Comparison of ENCODE assay signal across 8 cellular contexts in the genomic region with DNA sequence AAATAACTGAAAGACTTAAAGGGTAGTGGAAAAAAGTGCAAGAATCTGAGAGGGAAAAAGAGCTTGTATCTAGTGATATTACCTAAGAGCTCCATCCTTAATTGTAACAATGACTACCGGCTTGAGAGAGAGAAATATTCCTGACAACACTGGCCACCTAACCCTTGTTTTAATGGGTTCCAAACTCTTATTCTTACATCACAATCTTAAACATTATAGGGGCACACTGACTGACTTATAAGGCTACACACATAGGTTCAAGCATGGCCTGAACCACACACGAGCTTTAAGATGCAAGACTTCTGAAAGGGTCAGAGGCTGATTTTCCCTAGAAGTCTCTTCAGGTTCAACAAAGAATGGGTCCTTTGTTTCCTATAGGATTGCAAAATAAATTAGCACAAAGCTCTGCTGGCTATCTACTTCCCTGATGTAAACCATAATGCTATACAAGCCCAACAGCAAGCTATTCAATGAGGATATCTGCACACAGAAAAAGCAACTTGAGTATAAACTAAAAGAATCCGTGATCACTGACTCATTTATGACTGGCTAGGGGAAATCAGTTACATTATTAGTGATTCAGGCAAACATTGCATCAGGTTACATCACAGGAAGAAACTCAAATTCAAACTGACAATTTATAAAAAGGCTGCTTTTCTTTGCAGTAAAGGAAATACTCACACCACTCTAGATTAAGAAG. TPM values are rescaled to one million over a fixed set of nuclear protein-coding genes. Genes with fewer than 3 reads are reported as not detected.
DNase-seq lines count a peak whose midpoint lies in the region; ATAC-seq and TF ChIP-seq lines count a peak whose summit lies in the region.

No MANE protein-coding gene starts in this region.

- intact Hi-C loops in activated CD4-positive, alpha-beta T cell treated with anti-CD3 and anti-CD28 coated beads for 36 hours (cut with DNase I, micrococcal nuclease): loop anchor here (1.0 to 5.0 kb wide), 7 partner anchors 8 to 560 kb away; partner anchors contain the start of gene BTG1 (in 1 of the 2)
- intact Hi-C loops in PC-3 (cut with micrococcal nuclease): loop anchor here (1.0 to 5.0 kb wide), 4 partner anchors 40 to 326 kb away; no protein-coding TSS in a partner anchor

- no peak for TF ChIP-seq CTCF in PC-3 (conservative IDR thresholded peaks at IDR 0.05; ENCODE audit: low read depth, low read length)
- no peak for TF ChIP-seq CTCF in endothelial cell (IDR thresholded peaks at IDR 0.05; ENCODE audit: unreplicated experiment)
- no peak for TF ChIP-seq CTCF in osteoblast (IDR thresholded peaks at IDR 0.05; ENCODE audit: extremely low read depth, low read depth, low read length)

- H3K4me1 ChIP-seq in PC-3 (ENCODE audit: insufficient read depth, low read length) (peaks cover 69% of the 10 kb centered on the region), osteoblast (ENCODE audit: insufficient read depth, low read length) (peaks cover 87% of the 10 kb centered on the region)

- H3K4me1 Mint-ChIP-seq in activated CD4-positive, alpha-beta T cell treated with anti-CD3 and anti-CD28 coated beads for 36 hours: peaks cover 68% of the 10 kb centered on the region
- H3K4me1 Mint-ChIP-seq in endothelial cell (ENCODE audit: unreplicated experiment): peaks cover 48% of the 10 kb centered on the region

- no peaks in the 10 kb centered on the region for H3K9me2 ChIP-seq in PC-3 (replicated peaks; ENCODE audit: low read length)

- H3F3A ChIP-seq in PC-3 (ENCODE audit: low read length, unreplicated experiment): peaks cover 8% of the 10 kb centered on the region

- peak overlapping the region; percentile 99 for H3K4me3 Mint-ChIP-seq in activated CD4-positive, alpha-beta T cell treated with anti-CD3 and anti-CD28 coated beads for 36 hours
- H3K4me3 Mint-ChIP-seq in endothelial cell (ENCODE audit: unreplicated experiment): no peak overlapping the region

- H3K27me3 Mint-ChIP-seq in activated CD4-positive, alpha-beta T cell treated with anti-CD3 and anti-CD28 coated beads for 36 hours: no peaks in the 10 kb centered on the region
- peaks cover 5% of the 10 kb centered on the region for H3K27me3 Mint-ChIP-seq in endothelial cell (ENCODE audit: unreplicated experiment)

- peaks cover 99% of the 10 kb centered on the region for H3K79me2 ChIP-seq in PC-3 (ENCODE audit: low read length)
- H3K79me2 ChIP-seq in osteoblast (ENCODE audit: insufficient read depth, low read length): peaks cover 83% of the 10 kb centered on the region

- H3K36me3 ChIP-seq in PC-3 (ENCODE audit: low read depth, low read length) (peaks cover 23% of the 10 kb centered on the region), osteoblast (ENCODE audit: insufficient read depth, low read length) (peaks cover 1% of the 10 kb centered on the region)

- H3K9me3 ChIP-seq in PC-3 (ENCODE audit: low read length): no peaks in the 10 kb centered on the region
- H3K9me3 ChIP-seq in osteoblast (ENCODE audit: low read depth, low read length): no peaks in the 10 kb centered on the region

- H4K20me1 ChIP-seq in PC-3 (ENCODE audit: low read length) (peaks cover 83% of the 10 kb centered on the region), osteoblast (ENCODE audit: insufficient read depth, low read length) (peaks cover 3% of the 10 kb centered on the region)

- H3K27me3 ChIP-seq in PC-3 (ENCODE audit: low read length) (no peaks in the 10 kb centered on the region), osteoblast (ENCODE audit: insufficient read depth, low read length) (no peaks in the 10 kb centered on the region)

- BruUV-seq in PC-3 (replicated peaks; lab: Mats Ljungman, UMichigan): TSS peak; percentile 11

- peak; percentile 47 for ATAC-seq in activated CD4-positive, alpha-beta T cell treated with anti-CD3 and anti-CD28 coated beads for 36 hours
- ATAC-seq in PC-3 (peak; percentile 60), HG02571 (IDR thresholded peaks at IDR 0.05; ENCODE audit: unreplicated experiment) (no peak)

- POLR2A ChIA-PET in activated CD4-positive, alpha-beta T cell treated with anti-CD3 and anti-CD28 coated beads for 36 hours (lab: Charles Lee): interaction anchor here (0.5 to 5.4 kb wide), 8 partner anchors 8 to 325 kb away, joined by 3 to 59 read pairs (median 3); partner anchors contain the start of gene BTG1
- POLR2A ChIA-PET in PC-3 (lab: Charles Lee; ENCODE audit: unreplicated experiment): interaction anchor here (0.6 to 1.4 kb wide), 3 partner anchors 9 to 1274 kb away, joined by 3 to 8 read pairs (median 4); partner anchors contain the start of gene BTG1

- CTCF ChIA-PET in activated CD4-positive, alpha-beta T cell treated with anti-CD3 and anti-CD28 coated beads for 36 hours (lab: Charles Lee): interaction anchor here (1.0 to 1.8 kb wide), 8 partner anchors 9 to 755 kb away, joined by 3 to 7 read pairs (median 5); partner anchors contain the start of gene BTG1
- CTCF ChIA-PET in PC-3 (lab: Charles Lee): interaction anchor here (0.5 to 0.6 kb wide), 2 partner anchors 15 to 320 kb away, joined by 3 to 4 read pairs; no protein-coding TSS in a partner anchor

- H3K4me2 ChIP-seq in PC-3 (ENCODE audit: low read length) (peak overlapping the region; percentile 84), osteoblast (ENCODE audit: insufficient read depth, low read length) (peak overlapping the region; percentile 83)

- H3K9me3 Mint-ChIP-seq in activated CD4-positive, alpha-beta T cell treated with anti-CD3 and anti-CD28 coated beads for 36 hours (ENCODE audit: low read depth): no peaks in the 10 kb centered on the region
- H3K9me3 Mint-ChIP-seq in endothelial cell (ENCODE audit: unreplicated experiment): no peaks in the 10 kb centered on the region

- no peak for DNase-seq in activated CD4-positive, alpha-beta T cell treated with anti-CD3 and anti-CD28 coated beads for 36 hours
- no peak for DNase-seq in activated CD4-positive, alpha-beta T cell treated with anti-CD3 and anti-CD28 coated beads, Interleukin-2, amount 50 U/mL, for 1 hour
- peak; percentile 91 for DNase-seq in PC-3
- no peak for DNase-seq in endothelial cell (ENCODE audit: low spot score)
- DNase-seq in osteoblast (ENCODE audit: insufficient read length, low spot score, missing footprints): peak; percentile 26
- no peak for DNase-seq in activated gamma-delta T cell treated with Interleukin-2 at 50 U/mL for 16 hours
- DNase-seq in GM19240 (ENCODE audit: insufficient read length, low spot score): no peak

- peaks cover 63% of the 10 kb centered on the region for H3K36me3 Mint-ChIP-seq in activated CD4-positive, alpha-beta T cell treated with anti-CD3 and anti-CD28 coated beads for 36 hours (ENCODE audit: low read depth)
- peaks cover 12% of the 10 kb centered on the region for H3K36me3 Mint-ChIP-seq in endothelial cell (ENCODE audit: low read depth, unreplicated experiment)

- peak overlapping the region; percentile 91 for H3K27ac ChIP-seq in PC-3 (ENCODE audit: low read length)
- peak overlapping the region; percentile 73 for H3K27ac ChIP-seq in osteoblast (ENCODE audit: low read depth, low read length)

- H3K27ac Mint-ChIP-seq in activated CD4-positive, alpha-beta T cell treated with anti-CD3 and anti-CD28 coated beads for 36 hours: peak overlapping the region; percentile 94
- peak overlapping the region; percentile 1 for H3K27ac Mint-ChIP-seq in endothelial cell (ENCODE audit: unreplicated experiment)

- H2AFZ ChIP-seq in PC-3 (ENCODE audit: low read length) (no peak overlapping the region), osteoblast (ENCODE audit: low read length) (no peak overlapping the region)

- peak overlapping the region; percentile 42 for H3K9ac ChIP-seq in PC-3 (ENCODE audit: low read length)

- H3K4me3 ChIP-seq in PC-3 (ENCODE audit: low read length): peak overlapping the region; percentile 87
- H3K4me3 ChIP-seq in osteoblast (ENCODE audit: insufficient read depth, low read length): no peak overlapping the region

RNA-seq across cellular contexts. Expression of gene BTG1, which starts 8.6 kb away (rescaled TPM):
- 100 to 1,000 TPM in 1 of 2 experiments, 10 to 100 TPM in 1; 76.6 to 131 TPM for total RNA-seq in activated CD4-positive, alpha-beta T cell treated with anti-CD3 and anti-CD28 coated beads for 36 hours
- total RNA-seq in PC-3 (2014; rRNA removed): 16.0 and 29.8 TPM in 2 replicates
- 79.8 TPM for total RNA-seq in endothelial cell (ENCODE audit: unreplicated experiment)
- 23.6 and 25.0 TPM in 2 replicates for total RNA-seq in osteoblast

Comparison
In these comparisons a context has a peak if more than half of its experiments do, and no peak if none do; other contexts are left out.
1. DNase-seq: peak in PC-3 (single experiment) and osteoblast (single experiment); none in activated CD4-positive, alpha-beta T cell treated with anti-CD3 and anti-CD28 coated beads for 36 hours (single experiment), activated CD4-positive, alpha-beta T cell treated with anti-CD3 and anti-CD28 coated beads, Interleukin-2, amount 50 U/mL, for 1 hour (single experiment), endothelial cell (single experiment), activated gamma-delta T cell treated with Interleukin-2 at 50 U/mL for 16 hours (single experiment) and GM19240 (single experiment).